ENCODE assay signal across 18 cellular contexts in genomic region chr17:7183433-7184090, GRCh38. TPM values are rescaled to one million over a fixed set of nuclear protein-coding genes. Genes with fewer than 3 reads are reported as not detected.
DNase-seq lines count a peak whose midpoint lies in the region; ATAC-seq, FAIRE-seq and TF ChIP-seq lines count a peak whose summit lies in the region.
"Had no signal": no experiment of that assay in that cellular context is flagged by ENCODE, and none has a peak within 500 bp of the region (broad histone marks: within the 10 kb centered on the region; RNA-seq: fewer than 3 reads in every experiment).

No MANE protein-coding gene starts in this region.

- H3K4me2 ChIP-seq in astrocyte (ENCODE audit: low read length), result no peak overlapping the region

- H2AFZ ChIP-seq in astrocyte (ENCODE audit: low read depth, low read length), result no peak overlapping the region

- POLR2A ChIA-PET in HEK293 (lab: Yijun Ruan, JAX), result interaction anchor here (0.7 kb wide), 1 partner anchor 51 kb away, joined by 3 read pairs; the partner anchor contains the start of gene DVL2
- POLR2A ChIA-PET in HEK293T (lab: Yijun Ruan, JAX), result no interaction called here

- no peaks in the 10 kb centered on the region for H3K9me3 ChIP-seq in HEK293 (ENCODE audit: control insufficient read depth, insufficient read depth, low read depth, low read length)
- no peaks in the 10 kb centered on the region for H3K9me3 ChIP-seq in astrocyte (ENCODE audit: insufficient read depth, low read depth, low read length)
- H3K9me3 ChIP-seq in mucosa of descending colon, result no peaks in the 10 kb centered on the region
- H3K9me3 ChIP-seq: psoas muscle, transverse colon had no signal

- no peak overlapping the region for H3K4me3 ChIP-seq in HEK293 (ENCODE audit: low read depth, low read length)
- H3K4me3 ChIP-seq in astrocyte (ENCODE audit: insufficient read depth, low read depth, low read length), result no peak overlapping the region
- H3K4me3 ChIP-seq in mucosa of descending colon, result no peak overlapping the region
- H3K4me3 ChIP-seq: psoas muscle, transverse colon had no signal

- CTCF ChIA-PET in HEK293 (lab: Yijun Ruan, JAX), result interaction anchor here (0.5 to 1.5 kb wide), 4 partner anchors 127 to 378 kb away, joined by 3 to 4 read pairs (median 3); no protein-coding TSS in a partner anchor
- CTCF ChIA-PET in HEK293T (lab: Yijun Ruan, JAX), result interaction anchor here (0.7 kb wide), 1 partner anchor 558 kb away, joined by 3 read pairs; no protein-coding TSS in a partner anchor

- intact Hi-C loops in mucosa of descending colon (cut with DNase I, micrococcal nuclease), result no loop called here

- FAIRE-seq in astrocyte (lab: Jason Lieb, UNC), result no peak

- no peak overlapping the region for H3K27ac ChIP-seq in HEK293 (ENCODE audit: extremely low read depth, low read depth, low read length)
- no peak overlapping the region for H3K27ac ChIP-seq in astrocyte (ENCODE audit: low read depth, low read length)
- H3K27ac ChIP-seq: foreskin keratinocyte, psoas muscle, transverse colon, WERI-Rb-1 had no signal

- H3K79me2 ChIP-seq in astrocyte (ENCODE audit: insufficient read depth, low read length), result no peaks in the 10 kb centered on the region

- ATAC-seq in mucosa of descending colon, result peak; percentile 45
- ATAC-seq in HG02678 (IDR thresholded peaks at IDR 0.05; ENCODE audit: unreplicated experiment), result no peak
- ATAC-seq: activated T-helper 17 cell treated with anti-CD3 and anti-CD28 coated beads, Interleukin-2, amount 50 U/mL, for 72 hours; foreskin keratinocyte; psoas muscle had no signal

- H3K27me3 Mint-ChIP-seq in astrocyte (ENCODE audit: low read depth, unreplicated experiment), result no peaks in the 10 kb centered on the region
- H3K27me3 Mint-ChIP-seq: activated T-helper 17 cell treated with anti-CD3 and anti-CD28 coated beads, Interleukin-2, amount 50 U/mL, for 72 hours; naive B cell had no signal

- H3K36me3 ChIP-seq in HEK293 (ENCODE audit: control insufficient read depth in 2 of 2, insufficient read depth in 1 of 2, low read length in 2 of 2) (no peaks in the 10 kb centered on the region), astrocyte (ENCODE audit: insufficient read depth, low read length) (no peaks in the 10 kb centered on the region), mucosa of descending colon (ENCODE audit: low read depth) (no peaks in the 10 kb centered on the region)
- H3K36me3 ChIP-seq: transverse colon had no signal

- H3K27me3 ChIP-seq in astrocyte (ENCODE audit: insufficient read depth, low read length), result no peaks in the 10 kb centered on the region
- H3K27me3 ChIP-seq: transverse colon had no signal

- peaks cover 5% of the 10 kb centered on the region for H3K4me1 Mint-ChIP-seq in astrocyte (ENCODE audit: low read depth, unreplicated experiment)
- H3K4me1 Mint-ChIP-seq: activated T-helper 17 cell treated with anti-CD3 and anti-CD28 coated beads, Interleukin-2, amount 50 U/mL, for 72 hours had no signal

- no peak overlapping the region for H3K9ac ChIP-seq in astrocyte (ENCODE audit: low read length)

- no peak overlapping the region for H3K4me3 Mint-ChIP-seq in astrocyte (ENCODE audit: unreplicated experiment)
- H3K4me3 Mint-ChIP-seq: activated T-helper 17 cell treated with anti-CD3 and anti-CD28 coated beads, Interleukin-2, amount 50 U/mL, for 72 hours; B cell; naive B cell had no signal

- H4K20me1 ChIP-seq in astrocyte (ENCODE audit: insufficient read depth, low read length), result no peaks in the 10 kb centered on the region

- peaks cover 9% of the 10 kb centered on the region for H3K36me3 Mint-ChIP-seq in astrocyte (ENCODE audit: low read depth, unreplicated experiment)
- H3K36me3 Mint-ChIP-seq: naive B cell had no signal

- peak overlapping the region; percentile 19 for H3K27ac Mint-ChIP-seq in astrocyte (ENCODE audit: unreplicated experiment)
- H3K27ac Mint-ChIP-seq: activated T-helper 17 cell treated with anti-CD3 and anti-CD28 coated beads, Interleukin-2, amount 50 U/mL, for 72 hours; B cell had no signal

- H3K9me3 Mint-ChIP-seq in astrocyte (ENCODE audit: unreplicated experiment), result no peaks in the 10 kb centered on the region
- H3K9me3 Mint-ChIP-seq: activated T-helper 17 cell treated with anti-CD3 and anti-CD28 coated beads, Interleukin-2, amount 50 U/mL, for 72 hours had no signal

- TF ChIP-seq CTCF in HEK293 (tag by site-specific recombination; IDR thresholded peaks at IDR 0.05), result no peak
- TF ChIP-seq CTCF in astrocyte (IDR thresholded peaks at IDR 0.05; ENCODE audit: insufficient read depth, low read depth, low read length), result no peak
- no peak for TF ChIP-seq CTCF in mucosa of descending colon (IDR thresholded peaks at IDR 0.05)

- DNase-seq in astrocyte (ENCODE audit: low read depth) (no peak), mucosa of descending colon (no peak), HEK293T (ENCODE audit: extremely low spot score) (no peak)
- no peak for DNase-seq in activated naive CD4-positive, alpha-beta T cell treated with anti-CD3 and anti-CD28 coated beads, Interleukin-2, amount 50 U/mL, for 16 hours
- DNase-seq: foreskin keratinocyte, Karpas-422, naive B cell, NCI-H1417 treated with DMSO at 0.1 percent for 48 hours, NCI-H2171 treated with DMSO at 0.1 percent for 48 hours, psoas muscle, SW 1271, WERI-Rb-1 had no signal

- H3K4me1 ChIP-seq in HEK293 (ENCODE audit: control insufficient read depth, insufficient read depth, low read length) (no peaks in the 10 kb centered on the region; the same call in 1 of the 2 replicates), astrocyte (ENCODE audit: insufficient read depth, low read length) (no peaks in the 10 kb centered on the region), mucosa of descending colon (ENCODE audit: low read depth) (peaks cover 3% of the 10 kb centered on the region)
- H3K4me1 ChIP-seq: foreskin keratinocyte, psoas muscle had no signal

TF ChIP-seq in HEK293, 187 proteins besides CTCF, POLR2A, EP300 and RAD21 (continues in another document):
- TF ChIP-seq ZBTB17 (tag by site-specific recombination; IDR thresholded peaks at IDR 0.05), result peak; percentile 45; the same call in 1 of the 2 replicates
- TF ChIP-seq, protein P1, sequence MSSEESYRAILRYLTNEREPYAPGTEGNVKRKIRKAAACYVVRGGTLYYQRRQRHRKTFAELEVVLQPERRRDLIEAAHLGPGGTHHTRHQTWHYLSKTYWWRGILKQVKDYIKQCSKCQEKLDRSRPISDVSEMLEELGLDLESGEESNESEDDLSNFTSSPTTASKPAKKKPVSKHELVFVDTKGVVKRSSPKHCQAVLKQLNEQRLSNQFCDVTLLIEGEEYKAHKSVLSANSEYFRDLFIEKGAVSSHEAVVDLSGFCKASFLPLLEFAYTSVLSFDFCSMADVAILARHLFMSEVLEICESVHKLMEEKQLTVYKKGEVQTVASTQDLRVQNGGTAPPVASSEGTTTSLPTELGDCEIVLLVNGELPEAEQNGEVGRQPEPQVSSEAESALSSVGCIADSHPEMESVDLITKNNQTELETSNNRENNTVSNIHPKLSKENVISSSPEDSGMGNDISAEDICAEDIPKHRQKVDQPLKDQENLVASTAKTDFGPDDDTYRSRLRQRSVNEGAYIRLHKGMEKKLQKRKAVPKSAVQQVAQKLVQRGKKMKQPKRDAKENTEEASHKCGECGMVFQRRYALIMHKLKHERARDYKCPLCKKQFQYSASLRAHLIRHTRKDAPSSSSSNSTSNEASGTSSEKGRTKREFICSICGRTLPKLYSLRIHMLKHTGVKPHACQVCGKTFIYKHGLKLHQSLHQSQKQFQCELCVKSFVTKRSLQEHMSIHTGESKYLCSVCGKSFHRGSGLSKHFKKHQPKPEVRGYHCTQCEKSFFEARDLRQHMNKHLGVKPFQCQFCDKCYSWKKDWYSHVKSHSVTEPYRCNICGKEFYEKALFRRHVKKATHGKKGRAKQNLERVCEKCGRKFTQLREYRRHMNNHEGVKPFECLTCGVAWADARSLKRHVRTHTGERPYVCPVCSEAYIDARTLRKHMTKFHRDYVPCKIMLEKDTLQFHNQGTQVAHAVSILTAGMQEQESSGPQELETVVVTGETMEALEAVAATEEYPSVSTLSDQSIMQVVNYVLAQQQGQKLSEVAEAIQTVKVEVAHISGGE (tag by site-specific recombination; conservative IDR thresholded peaks at IDR 0.05; ENCODE audit: low read depth), result 0 out of 2 replicates have a peak, but pooled peaks have one; percentile 27

TF ChIP-seq in HEK293T, 16 proteins besides CTCF, POLR2A, EP300 and RAD21:
- no peak for TF ChIP-seq FOXK2 (IDR thresholded peaks at IDR 0.05)
- no peak for TF ChIP-seq TARDBP (IDR thresholded peaks at IDR 0.05)
- TF ChIP-seq LEF1 (IDR thresholded peaks at IDR 0.05; ENCODE audit: borderline replicate concordance), result no peak
- TF ChIP-seq NFRKB (IDR thresholded peaks at IDR 0.05), result no peak
- TF ChIP-seq, protein P2, sequence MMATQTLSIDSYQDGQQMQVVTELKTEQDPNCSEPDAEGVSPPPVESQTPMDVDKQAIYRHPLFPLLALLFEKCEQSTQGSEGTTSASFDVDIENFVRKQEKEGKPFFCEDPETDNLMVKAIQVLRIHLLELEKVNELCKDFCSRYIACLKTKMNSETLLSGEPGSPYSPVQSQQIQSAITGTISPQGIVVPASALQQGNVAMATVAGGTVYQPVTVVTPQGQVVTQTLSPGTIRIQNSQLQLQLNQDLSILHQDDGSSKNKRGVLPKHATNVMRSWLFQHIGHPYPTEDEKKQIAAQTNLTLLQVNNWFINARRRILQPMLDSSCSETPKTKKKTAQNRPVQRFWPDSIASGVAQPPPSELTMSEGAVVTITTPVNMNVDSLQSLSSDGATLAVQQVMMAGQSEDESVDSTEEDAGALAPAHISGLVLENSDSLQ (IDR thresholded peaks at IDR 0.05), result no peak
- TF ChIP-seq SUZ12 (IDR thresholded peaks at IDR 0.05), result no peak
- no peak for TF ChIP-seq FOXA1 (IDR thresholded peaks at IDR 0.05)
- no peak for TF ChIP-seq ELF4 (IDR thresholded peaks at IDR 0.05)
- TF ChIP-seq SP1 (IDR thresholded peaks at IDR 0.05), result no peak
- TF ChIP-seq L3MBTL2 (conservative IDR thresholded peaks at IDR 0.05), result no peak
- TF ChIP-seq BHLHE40 (IDR thresholded peaks at IDR 0.05; ENCODE audit: borderline replicate concordance), result no peak
- TF ChIP-seq CTBP1 (IDR thresholded peaks at IDR 0.05; ENCODE audit: borderline replicate concordance), result no peak
- no peak for TF ChIP-seq ARNT (IDR thresholded peaks at IDR 0.05)
- TF ChIP-seq HDGF (IDR thresholded peaks at IDR 0.05; ENCODE audit: borderline replicate concordance), result no peak

RNA-seq across cellular contexts. Expression of gene ASGR1, which starts 4.4 kb away (rescaled TPM):
- total RNA-seq in astrocyte, result 3.6 and 5.0 TPM in 2 replicates
- total RNA-seq in mucosa of descending colon, result 1 to 10 TPM in 2 of 3 donors, under 1 TPM in 1; 0.35 to 1.6 (median 1.2) TPM
- total RNA-seq: RPMI7951 had no signal

RNA-seq across cellular contexts. Expression of gene DLG4, which starts 36.1 kb away (rescaled TPM):
- total RNA-seq in astrocyte (45.6 and 48.0 TPM in 2 replicates), mucosa of descending colon (10 to 100 TPM in 1 of 3 donors, 1 to 10 TPM in 2; 4.1 to 34.5 (median 6.6) TPM)

RNA-seq across cellular contexts. Expression of gene ACADVL, which starts 36.2 kb away (rescaled TPM):
- total RNA-seq in astrocyte (354 and 399 TPM in 2 replicates), mucosa of descending colon (1,000 to 10,000 TPM in 1 of 3 donors, 100 to 1,000 TPM in 2; 729 to 1,007 (median 804) TPM)

RNA-seq across cellular contexts. Expression of gene DVL2, which starts 50.8 kb away (rescaled TPM):
- total RNA-seq in astrocyte (30.2 and 34.4 TPM in 2 replicates), mucosa of descending colon (10 to 100 TPM; 33.4 to 52.0 (median 36.0) TPM)

RNA-seq across cellular contexts. Expression of gene PHF23, which starts 55.7 kb away (rescaled TPM):
- total RNA-seq in astrocyte (78.0 and 89.5 TPM in 2 replicates), mucosa of descending colon (10 to 100 TPM; 36.0 to 49.8 (median 36.8) TPM)
